27 cellular contexts compared by ENCODE assay signal in the genomic region with DNA sequence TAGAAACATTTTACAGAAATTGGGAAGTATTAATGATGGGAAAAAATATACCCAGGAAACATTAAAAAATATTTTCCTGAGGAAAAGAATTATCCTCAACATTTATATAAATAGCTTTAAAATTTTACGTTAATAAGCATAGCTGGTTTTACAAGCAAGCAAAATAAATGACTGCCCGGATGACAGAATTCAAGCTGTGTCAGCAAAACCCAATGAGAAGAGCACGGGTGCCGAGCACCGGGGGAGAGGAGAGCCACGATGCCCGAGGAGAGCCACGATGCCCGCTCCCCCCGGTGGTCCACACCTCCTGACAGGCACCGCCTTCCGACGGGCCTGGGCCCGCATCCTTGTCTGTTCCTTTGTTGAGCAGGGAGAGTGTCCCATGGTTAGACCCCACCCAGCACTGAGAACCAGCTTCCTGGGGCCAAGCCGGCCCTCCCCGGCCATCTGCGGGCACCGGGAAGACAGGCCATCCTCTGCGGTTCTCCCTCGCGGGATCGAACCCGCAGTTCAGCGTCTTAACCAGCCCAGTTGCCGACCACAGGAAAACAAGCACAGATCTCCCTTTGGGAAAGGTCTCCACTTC.
"Had no signal": no experiment of that assay in that cellular context is flagged by ENCODE, and none has a peak within 500 bp of the region (broad histone marks: within the 10 kb centered on the region; RNA-seq: fewer than 3 reads in every experiment).

No MANE protein-coding gene starts in this region.

- DNase-seq: activated B cell treated with CpG ODN at 0.5 μM for 24 hours; activated CD8-positive, alpha-beta memory T cell treated with anti-CD3 and anti-CD28 coated beads, Interleukin-2, amount 10 ng/mL, durations not matched to agents 7 days and 5 days; activated CD8-positive, alpha-beta T cell treated with anti-CD3 and anti-CD28 coated beads, Interleukin-2, amount 10 ng/mL, durations not matched to agents 7 days and 5 days; activated naive CD8-positive, alpha-beta T cell treated with anti-CD3 and anti-CD28 coated beads, Interleukin-2, amount 50 U/mL, for 24 hours; activated T-cell treated with anti-CD3 and anti-CD28 coated beads, Interleukin-2, amount 50 U/mL, for 48 hours; amygdala; dorsolateral prefrontal cortex; effector memory CD4-positive, alpha-beta T cell; erythroblast; gastrocnemius medialis; glutamatergic neuron; left lung; mucosa of descending colon; ovary; right lobe of liver; stimulated activated CD4-positive, alpha-beta T cell treated with anti-CD3 and anti-CD28 coated beads, Interleukin-4, amount 100 ng/mL, for 24 hours; T-helper 1 cell had no signal

- H3K9me3 ChIP-seq: gastrocnemius medialis, left lung, mucosa of descending colon, neutrophil, ovary, right lobe of liver, tibial nerve had no signal

- H3K27me3 ChIP-seq: dorsolateral prefrontal cortex, gastrocnemius medialis, left lung, neutrophil, ovary, right lobe of liver, tibial nerve had no signal

- ATAC-seq: activated CD8-positive, alpha-beta memory T cell treated with anti-CD3 and anti-CD28 coated beads, Interleukin-2, amount 10 ng/mL, durations not matched to agents 7 days and 5 days; activated CD8-positive, alpha-beta T cell treated with anti-CD3 and anti-CD28 coated beads, Interleukin-2, amount 10 ng/mL, durations not matched to agents 7 days and 5 days; activated naive CD8-positive, alpha-beta T cell treated with anti-CD3 and anti-CD28 coated beads, Interleukin-2, amount 50 U/mL, for 24 hours; gastrocnemius medialis; left lung; mucosa of descending colon; natural killer cell treated with Interleukin-12 subunit alpha and Interleukin-12 subunit beta and Interleukin-15 and Interleukin-18, amount 100 ng/mL, for 72 hours; stimulated activated memory B cell treated with anti-CD40 and anti-IgM and Interleukin-4, amounts not matched to agents 10 μg/mL and 1 μg/mL and 100 μg/mL, for 72 hours had no signal

- H3K36me3 ChIP-seq: gastrocnemius medialis, left lung, neutrophil, ovary, right lobe of liver, tibial nerve had no signal

- H3K27ac ChIP-seq: coronary artery, dorsolateral prefrontal cortex, gastrocnemius medialis, left lung, neutrophil, ovary, right lobe of liver, skin epidermis, tibial nerve had no signal

- H3K4me1 ChIP-seq: gastrocnemius medialis, left lung, right lobe of liver, tibial nerve had no signal

- FAIRE-seq: bronchial epithelial cell, islet of Langerhans, urothelium cell line had no signal

- H3K4me3 ChIP-seq: coronary artery, dorsolateral prefrontal cortex, gastrocnemius medialis, left lung, lung, mucosa of descending colon, ovary, right lobe of liver, skin epidermis, tibial nerve had no signal
